ENCODE assay signal across 9 cellular contexts in the genomic region with DNA sequence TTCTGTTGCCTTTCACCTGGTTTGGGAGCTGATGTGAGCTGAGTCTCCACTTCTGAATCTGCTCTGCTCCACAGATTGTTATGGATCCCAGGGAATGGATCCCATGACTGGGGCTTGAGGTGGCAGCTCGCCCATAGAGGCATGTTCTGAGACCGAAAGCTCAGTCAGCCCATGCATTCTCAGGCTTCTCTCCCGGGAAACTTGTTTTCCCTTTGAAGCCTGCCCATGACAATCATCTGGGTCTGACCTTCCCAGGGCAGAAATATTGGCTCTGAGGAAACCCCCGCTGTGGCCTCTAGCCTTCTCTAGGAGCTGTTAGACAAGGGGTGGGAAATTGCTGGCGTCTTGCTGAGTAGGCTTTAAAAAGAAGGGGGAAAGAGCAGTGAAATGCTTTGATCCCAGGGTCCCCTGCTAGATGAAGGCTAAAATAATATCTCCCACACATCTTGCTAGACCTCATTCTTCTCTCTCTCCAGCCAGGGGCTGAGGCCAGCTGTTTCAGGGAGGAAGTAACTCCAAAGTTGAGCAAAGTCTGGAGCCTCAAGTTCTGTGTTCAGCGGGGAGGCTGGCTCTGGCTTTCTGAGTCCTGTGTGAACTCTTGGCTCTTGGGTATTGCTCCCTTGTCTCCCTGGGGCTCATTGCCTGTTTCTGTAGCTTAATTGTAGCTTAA. TPM values are rescaled to one million over a fixed set of nuclear protein-coding genes. Genes with fewer than 3 reads are reported as not detected.
DNase-seq lines count a peak whose midpoint lies in the region; ATAC-seq and TF ChIP-seq lines count a peak whose summit lies in the region.
"Had no signal": no experiment of that assay in that cellular context is flagged by ENCODE, and none has a peak within 500 bp of the region (broad histone marks: within the 10 kb centered on the region; RNA-seq: fewer than 3 reads in every experiment).

No MANE protein-coding gene starts in this region.

- H3K27ac ChIP-seq in KOPT-K1 (ENCODE audit: low read depth, low read length, poor library complexity, severe bottlenecking) (peak overlapping the region; percentile 52), iPS-20b (ENCODE audit: low read length) (no peak overlapping the region)
- H3K27ac ChIP-seq: WERI-Rb-1 had no signal

- H3K9me3 Mint-ChIP-seq in activated CD8-positive, alpha-beta T cell treated with anti-CD3 and anti-CD28 coated beads, Interleukin-2, amount 10 ng/mL, durations not matched to agents 7 days and 5 days (ENCODE audit: insufficient read depth) = no peaks in the 10 kb centered on the region
- no peaks in the 10 kb centered on the region for H3K9me3 Mint-ChIP-seq in stimulated activated memory B cell treated with anti-CD40 and anti-IgM and Interleukin-4, amounts not matched to agents 10 μg/mL and 1 μg/mL and 100 μg/mL, for 72 hours
- H3K9me3 Mint-ChIP-seq in Caco-2 (ENCODE audit: unreplicated experiment) = no peaks in the 10 kb centered on the region

- H3K4me1 ChIP-seq in iPS-20b (ENCODE audit: insufficient read depth, low read length) = peaks cover 5% of the 10 kb centered on the region; the same call in 1 of the 2 replicates
- H3K4me1 ChIP-seq in Caco-2 = peaks cover 19% of the 10 kb centered on the region

- H3K27ac Mint-ChIP-seq in activated CD8-positive, alpha-beta T cell treated with anti-CD3 and anti-CD28 coated beads, Interleukin-2, amount 10 ng/mL, durations not matched to agents 7 days and 5 days = peak overlapping the region; percentile 85
- peak overlapping the region; percentile 88 for H3K27ac Mint-ChIP-seq in stimulated activated memory B cell treated with anti-CD40 and anti-IgM and Interleukin-4, amounts not matched to agents 10 μg/mL and 1 μg/mL and 100 μg/mL, for 72 hours
- no peak overlapping the region for H3K27ac Mint-ChIP-seq in Caco-2 (ENCODE audit: unreplicated experiment)

- intact Hi-C loops in Caco-2 (cut with micrococcal nuclease; ENCODE audit: unreplicated experiment) = no loop called here

- H3K4me3 ChIP-seq in iPS-20b (ENCODE audit: low read length) (peak overlapping the region; percentile 73), Caco-2 (ENCODE audit: low read depth, low read length) (no peak overlapping the region)

- POLR2A ChIA-PET in activated CD8-positive, alpha-beta T cell treated with anti-CD3 and anti-CD28 coated beads, Interleukin-2, amount 10 ng/mL, durations not matched to agents 7 days and 5 days (lab: Charles Lee) = interaction anchor here (0.6 to 3.3 kb wide), 4 partner anchors 16 to 252 kb away, joined by 3 to 26 read pairs (median 5); partner anchors contain the start of genes RNF181 and TGOLN2
- POLR2A ChIA-PET in Caco-2 (lab: Charles Lee) = no interaction called here

- no peak for TF ChIP-seq CTCF in Caco-2 (IDR thresholded peaks at IDR 0.05; ENCODE audit: insufficient read depth in 1 of 2, low read depth in 1 of 2, low read length in 1 of 2, severe bottlenecking in 1 of 2, unreplicated experiment in 1 of 2)

- H3K4me1 Mint-ChIP-seq in activated CD8-positive, alpha-beta T cell treated with anti-CD3 and anti-CD28 coated beads, Interleukin-2, amount 10 ng/mL, durations not matched to agents 7 days and 5 days (ENCODE audit: low read depth) = peaks cover 49% of the 10 kb centered on the region
- H3K4me1 Mint-ChIP-seq in stimulated activated memory B cell treated with anti-CD40 and anti-IgM and Interleukin-4, amounts not matched to agents 10 μg/mL and 1 μg/mL and 100 μg/mL, for 72 hours = peaks cover 48% of the 10 kb centered on the region
- H3K4me1 Mint-ChIP-seq in Caco-2 (ENCODE audit: low read depth, unreplicated experiment) = peaks cover 13% of the 10 kb centered on the region

- BruUV-seq in Caco-2 (replicated peaks; lab: Mats Ljungman, UMichigan) = no TSS peak

- H3K9ac ChIP-seq in iPS-20b (ENCODE audit: low read depth, low read length) = no peak overlapping the region

- no peaks in the 10 kb centered on the region for H3K9me3 ChIP-seq in KOPT-K1 (ENCODE audit: insufficient read depth, low read length, poor library complexity, severe bottlenecking)
- H3K9me3 ChIP-seq in iPS-20b (ENCODE audit: insufficient read depth, low read depth, low read length) = no peaks in the 10 kb centered on the region
- no peaks in the 10 kb centered on the region for H3K9me3 ChIP-seq in Caco-2

- peak overlapping the region; percentile 95 for H3K4me3 Mint-ChIP-seq in activated CD8-positive, alpha-beta T cell treated with anti-CD3 and anti-CD28 coated beads, Interleukin-2, amount 10 ng/mL, durations not matched to agents 7 days and 5 days
- peak overlapping the region; percentile 90 for H3K4me3 Mint-ChIP-seq in stimulated activated memory B cell treated with anti-CD40 and anti-IgM and Interleukin-4, amounts not matched to agents 10 μg/mL and 1 μg/mL and 100 μg/mL, for 72 hours
- no peak overlapping the region for H3K4me3 Mint-ChIP-seq in Caco-2 (ENCODE audit: unreplicated experiment)

- CTCF ChIA-PET in activated CD8-positive, alpha-beta T cell treated with anti-CD3 and anti-CD28 coated beads, Interleukin-2, amount 10 ng/mL, durations not matched to agents 7 days and 5 days (lab: Charles Lee) = interaction anchor here (0.7 to 1.5 kb wide), 2 partner anchors 31 to 59 kb away, joined by 3 to 4 read pairs; no protein-coding TSS in a partner anchor
- CTCF ChIA-PET in Caco-2 (lab: Charles Lee) = interaction anchor here (0.6 kb wide), 1 partner anchor 24 kb away, joined by 5 read pairs; no protein-coding TSS in a partner anchor

- H3K27me3 Mint-ChIP-seq in activated CD8-positive, alpha-beta T cell treated with anti-CD3 and anti-CD28 coated beads, Interleukin-2, amount 10 ng/mL, durations not matched to agents 7 days and 5 days (ENCODE audit: low read depth) = no peaks in the 10 kb centered on the region
- no peaks in the 10 kb centered on the region for H3K27me3 Mint-ChIP-seq in stimulated activated memory B cell treated with anti-CD40 and anti-IgM and Interleukin-4, amounts not matched to agents 10 μg/mL and 1 μg/mL and 100 μg/mL, for 72 hours
- no peaks in the 10 kb centered on the region for H3K27me3 Mint-ChIP-seq in Caco-2 (ENCODE audit: insufficient read depth, unreplicated experiment)

- no peak for DNase-seq in activated CD8-positive, alpha-beta T cell treated with anti-CD3 and anti-CD28 coated beads, Interleukin-2, amount 10 ng/mL, durations not matched to agents 7 days and 5 days
- DNase-seq in NCI-H1417 (lab: John Stamatoyannopoulos, UW) (no peak), Caco-2 (no peak), DMS 273 treated with DMSO at 0.1 percent for 48 hours (lab: John Stamatoyannopoulos, UW) (no peak)
- DNase-seq in activated CD8-positive, alpha-beta memory T cell treated with anti-CD3 and anti-CD28 coated beads for 24 hours = no peak
- DNase-seq: WERI-Rb-1 had no signal

- H3K36me3 ChIP-seq in KOPT-K1 (ENCODE audit: insufficient read depth, low read length) = no peaks in the 10 kb centered on the region
- H3K36me3 ChIP-seq in iPS-20b (ENCODE audit: insufficient read depth, low read depth, low read length) = peaks cover 4% of the 10 kb centered on the region; the same call in 1 of the 2 replicates
- H3K36me3 ChIP-seq in Caco-2 (ENCODE audit: control insufficient read depth, insufficient read depth, low read length) = no peaks in the 10 kb centered on the region; the same call in 1 of the 2 replicates
- H3K36me3 ChIP-seq: WERI-Rb-1 had no signal

- peaks cover 10% of the 10 kb centered on the region for H3K27me3 ChIP-seq in iPS-20b (ENCODE audit: insufficient read depth, low read length)
- no peaks in the 10 kb centered on the region for H3K27me3 ChIP-seq in Caco-2 (replicated peaks; ENCODE audit: control insufficient read depth, insufficient read depth, low read length)

- peaks cover 35% of the 10 kb centered on the region for H3K36me3 Mint-ChIP-seq in activated CD8-positive, alpha-beta T cell treated with anti-CD3 and anti-CD28 coated beads, Interleukin-2, amount 10 ng/mL, durations not matched to agents 7 days and 5 days (ENCODE audit: low read depth)
- H3K36me3 Mint-ChIP-seq in stimulated activated memory B cell treated with anti-CD40 and anti-IgM and Interleukin-4, amounts not matched to agents 10 μg/mL and 1 μg/mL and 100 μg/mL, for 72 hours = peaks cover 36% of the 10 kb centered on the region
- peaks cover 13% of the 10 kb centered on the region for H3K36me3 Mint-ChIP-seq in Caco-2 (ENCODE audit: insufficient read depth, unreplicated experiment)

- no peak for ATAC-seq in activated CD8-positive, alpha-beta T cell treated with anti-CD3 and anti-CD28 coated beads, Interleukin-2, amount 10 ng/mL, durations not matched to agents 7 days and 5 days
- no peak for ATAC-seq in stimulated activated memory B cell treated with anti-CD40 and anti-IgM and Interleukin-4, amounts not matched to agents 10 μg/mL and 1 μg/mL and 100 μg/mL, for 72 hours

RNA-seq across cellular contexts. Expression of gene VAMP8, which starts 2.0 kb away (rescaled TPM):
- 100 to 1,000 TPM; 141 to 148 TPM for total RNA-seq in activated CD8-positive, alpha-beta T cell treated with anti-CD3 and anti-CD28 coated beads, Interleukin-2, amount 10 ng/mL, durations not matched to agents 7 days and 5 days
- 82.9 and 85.5 TPM in 2 replicates for total RNA-seq in Caco-2 (2022)

RNA-seq across cellular contexts. Expression of gene VAMP5, which starts 4.8 kb away (rescaled TPM):
- total RNA-seq in activated CD8-positive, alpha-beta T cell treated with anti-CD3 and anti-CD28 coated beads, Interleukin-2, amount 10 ng/mL, durations not matched to agents 7 days and 5 days = 10 to 100 TPM; 72.0 to 74.4 TPM
- 11.0 and 15.1 TPM in 2 replicates for total RNA-seq in Caco-2 (2022)

RNA-seq across cellular contexts. Expression of gene RNF181, which starts 16.1 kb away (rescaled TPM):
- 100 to 1,000 TPM in 1 of 2 experiments, 10 to 100 TPM in 1; 91.0 to 104 TPM for total RNA-seq in activated CD8-positive, alpha-beta T cell treated with anti-CD3 and anti-CD28 coated beads, Interleukin-2, amount 10 ng/mL, durations not matched to agents 7 days and 5 days
- total RNA-seq in Caco-2 (2022) = 113 and 123 TPM in 2 replicates

RNA-seq across cellular contexts. Expression of gene GGCX, which starts 18.1 kb away (rescaled TPM):
- 10 to 100 TPM; 18.9 to 20.0 TPM for total RNA-seq in activated CD8-positive, alpha-beta T cell treated with anti-CD3 and anti-CD28 coated beads, Interleukin-2, amount 10 ng/mL, durations not matched to agents 7 days and 5 days
- total RNA-seq in Caco-2 (2022) = 85.1 and 96.8 TPM in 2 replicates

RNA-seq across cellular contexts. Expression of gene TMEM150A, which starts 23.1 kb away (rescaled TPM):
- 1 to 10 TPM; 1.7 to 1.9 TPM for total RNA-seq in activated CD8-positive, alpha-beta T cell treated with anti-CD3 and anti-CD28 coated beads, Interleukin-2, amount 10 ng/mL, durations not matched to agents 7 days and 5 days
- total RNA-seq in Caco-2 (2022) = 24.0 and 25.3 TPM in 2 replicates
